ENCODE assay signal across 18 cellular contexts in the genomic region with DNA sequence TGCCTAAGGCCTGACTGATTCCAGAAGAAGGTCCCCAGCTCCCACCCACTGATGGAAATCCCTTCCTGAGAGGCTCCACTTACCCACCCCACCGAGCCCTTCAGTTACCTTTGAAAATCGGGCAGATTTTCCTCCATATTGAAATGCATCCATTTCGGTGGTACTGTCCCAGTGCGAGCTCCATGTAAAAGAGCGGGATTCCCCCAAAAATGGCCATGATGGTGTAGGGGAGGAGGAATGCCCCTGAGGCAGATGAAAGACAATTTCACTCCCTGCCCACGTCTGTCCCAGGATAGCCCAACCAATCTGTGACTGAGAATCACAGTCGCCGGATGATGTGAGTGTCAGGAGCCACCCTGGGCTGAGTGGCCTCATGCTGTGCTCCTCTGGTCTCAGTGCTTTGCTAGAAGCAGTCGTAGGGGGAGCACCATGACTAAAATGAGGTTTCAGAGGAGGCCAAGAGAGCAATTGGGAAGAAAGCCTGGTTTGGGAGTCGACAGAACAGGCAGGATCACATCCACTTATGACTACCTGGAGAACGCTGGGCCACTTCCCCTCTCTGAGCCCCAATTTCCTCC. TPM values are rescaled to one million over a fixed set of nuclear protein-coding genes. Genes with fewer than 3 reads are reported as not detected.
DNase-seq lines count a peak whose midpoint lies in the region; ATAC-seq, FAIRE-seq and TF ChIP-seq lines count a peak whose summit lies in the region.
"Had no signal": no experiment of that assay in that cellular context is flagged by ENCODE, and none has a peak within 500 bp of the region (broad histone marks: within the 10 kb centered on the region; RNA-seq: fewer than 3 reads in every experiment).

No MANE protein-coding gene starts in this region.

- TF ChIP-seq POLR2A in A549 (IDR thresholded peaks at IDR 0.05; ENCODE audit: low read length) (no peak), GM12891 (IDR thresholded peaks at IDR 0.05; ENCODE audit: low read depth, low read length) (no peak), thyroid gland (IDR thresholded peaks at IDR 0.05) (no peak), lower leg skin (IDR thresholded peaks at IDR 0.05) (no peak)

- H3K4me1 ChIP-seq in A549 (no peaks in the 10 kb centered on the region), thyroid gland (no peaks in the 10 kb centered on the region)
- H3K4me1 ChIP-seq: SJCRH30 had no signal

- intact Hi-C loops in thyroid gland (cut with DNase I) (no loop called here), lower leg skin (cut with DNase I; ENCODE audit: low total_unique reads) (no loop called here)

- H3K27me3 ChIP-seq in thyroid gland = no peaks in the 10 kb centered on the region
- H3K27me3 ChIP-seq: SJCRH30 had no signal

- DNase-seq in A549 (ENCODE audit: low read depth in 1 of 2, low spot score in 1 of 2) (no peak), GM12891 (ENCODE audit: insufficient read length, low spot score) (no peak), islet precursor cell (peak; percentile 53), thyroid gland (no peak), lower leg skin (ENCODE audit: low spot score in 2 of 2) (no peak)
- DNase-seq: AML-193, HFFc6, Kasumi-1, NCI-H1417, NCI-H2081, NCI-H2227 treated with DMSO at 0.1 percent for 48 hours, NCI-H524 treated with DMSO at 0.1 percent for 48 hours, SJCRH30 had no signal

- H3K9me3 ChIP-seq in A549 (no peaks in the 10 kb centered on the region), thyroid gland (no peaks in the 10 kb centered on the region)
- H3K9me3 ChIP-seq: SJCRH30 had no signal

- no peaks in the 10 kb centered on the region for H3K36me3 ChIP-seq in thyroid gland
- H3K36me3 ChIP-seq: SJCRH30 had no signal

- TF ChIP-seq EP300 in A549 (IDR thresholded peaks at IDR 0.05) = no peak

- ATAC-seq in A549 (peak; percentile 22 to 24; a peak in 2 of 6 replicates), HG02610 (IDR thresholded peaks at IDR 0.05; ENCODE audit: unreplicated experiment) (peak; percentile 65), HG02678 (IDR thresholded peaks at IDR 0.05; ENCODE audit: unreplicated experiment) (no peak)

- H3K27ac ChIP-seq in A549 (no peak overlapping the region), thyroid gland (no peak overlapping the region)
- H3K27ac ChIP-seq: SJCRH30 had no signal

- TF ChIP-seq RAD21 in A549 (conservative IDR thresholded peaks at IDR 0.05 in 1 of 2, IDR thresholded peaks at IDR 0.05 in 1 of 2) = no peak

- H3K4me2 ChIP-seq in A549 = no peak overlapping the region

- 69% methylated on average over 11 of the region's 11 CpGs for WGBS in A549 (ENCODE audit: missing lambda C conversion rate)
- WGBS in thyroid gland, 2 donors = 82 to 83% methylated on average over 11 of the region's 11 CpGs
- WGBS in lower leg skin, 2 donors = 85 to 87% methylated on average over 11 of the region's 11 CpGs

- no peak overlapping the region for H3K4me3 ChIP-seq in A549
- H3K4me3 ChIP-seq in thyroid gland (replicated peaks in 1 of 3) = no peak overlapping the region
- no peak overlapping the region for H3K4me3 ChIP-seq in lower leg skin (ENCODE audit: low read depth, poor library complexity, severe bottlenecking)
- H3K4me3 ChIP-seq: SJCRH30 had no signal

- CTCF ChIA-PET in A549 (lab: Yijun Ruan, JAX) = interaction anchor here (1.2 to 1.7 kb wide), 4 partner anchors 10 to 114 kb away, joined by 4 to 9 read pairs (median 4); no protein-coding TSS in a partner anchor

- no peak for FAIRE-seq in A549 (lab: Jason Lieb, UNC)
- FAIRE-seq in GM12891 (lab: Jason Lieb, UNC) = no peak
- FAIRE-seq: G401.6 had no signal

- TF ChIP-seq CTCF in A549 (IDR thresholded peaks at IDR 0.05) (no peak), thyroid gland (IDR thresholded peaks at IDR 0.05) (no peak), lower leg skin (IDR thresholded peaks at IDR 0.05) (no peak)

- POLR2A ChIA-PET in A549 (lab: Yijun Ruan, JAX) = no interaction called here

TF ChIP-seq in A549, 52 proteins besides CTCF, POLR2A, EP300 and RAD21 (continues in another document):
- TF ChIP-seq RARB (CRISPR knock-in tag; IDR thresholded peaks at IDR 0.05) (no peak), RCOR1 (IDR thresholded peaks at IDR 0.05; ENCODE audit: low read depth, low read length) (no peak), ZFP36 (IDR thresholded peaks at IDR 0.05; ENCODE audit: borderline replicate concordance, partially characterized antibody) (no peak)
- TF ChIP-seq, protein P1, sequence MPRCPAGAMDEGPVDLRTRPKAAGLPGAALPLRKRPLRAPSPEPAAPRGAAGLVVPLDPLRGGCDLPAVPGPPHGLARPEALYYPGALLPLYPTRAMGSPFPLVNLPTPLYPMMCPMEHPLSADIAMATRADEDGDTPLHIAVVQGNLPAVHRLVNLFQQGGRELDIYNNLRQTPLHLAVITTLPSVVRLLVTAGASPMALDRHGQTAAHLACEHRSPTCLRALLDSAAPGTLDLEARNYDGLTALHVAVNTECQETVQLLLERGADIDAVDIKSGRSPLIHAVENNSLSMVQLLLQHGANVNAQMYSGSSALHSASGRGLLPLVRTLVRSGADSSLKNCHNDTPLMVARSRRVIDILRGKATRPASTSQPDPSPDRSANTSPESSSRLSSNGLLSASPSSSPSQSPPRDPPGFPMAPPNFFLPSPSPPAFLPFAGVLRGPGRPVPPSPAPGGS (IDR thresholded peaks at IDR 0.05) = no peak

TF ChIP-seq in GM12891, 5 proteins besides CTCF, POLR2A, EP300 and RAD21:
- TF ChIP-seq PAX5 (IDR thresholded peaks at IDR 0.05; ENCODE audit: insufficient read depth, low read length, severe bottlenecking) = no peak
- peak; percentile 32; the same call in 1 of the 2 replicates for TF ChIP-seq SPI1 (IDR thresholded peaks at IDR 0.05; ENCODE audit: low read depth, low read length)
TF ChIP-seq in GM12891: peak in this region for 1.

RNA-seq across cellular contexts. Expression of a gene that starts 16.7 kb away (rescaled TPM):
- polyA plus RNA-seq in A549 (2011; rRNA removed) (0.07 and 0.12 TPM in 2 replicates), A549 (2017; fragmentation: RNase III; extraction: RNeasy Plus Mini Kit Qiagen cat#74134 plus additional on column Dnase treatment) (0.04 TPM in 1 of 3 replicates, not detected in the others)
- 0.03 and 0.05 TPM in 2 replicates for polyA plus RNA-seq in A549 (2012; cell fraction: cytosol; rRNA removed)
- 0.05 and 0.06 TPM in 2 replicates for polyA plus RNA-seq in A549 (2012; cell fraction: nucleus; rRNA removed)
- polyA minus RNA-seq in A549 (2011; rRNA and poly(A)+ RNA removed) = not detected in 2 replicates
- 2.1 TPM for polyA plus RNA-seq in GM12891 (2012; ENCODE audit: low read depth, missing spikeins)
- total RNA-seq in thyroid gland (1 to 10 TPM in 1 of 4 donors, under 1 TPM in 3; under 0.01 to 4.9 (median 0.20) TPM), lower leg skin (1 to 10 TPM in 2 of 4 donors, under 1 TPM in 2; 0.25 to 1.7 (median 0.91) TPM)
- total RNA-seq: A673, HFFc6, RPMI7951 had no signal
